1 cellular context compared by ENCODE assay signal in genomic region chr16:15055141-15056053, GRCh38.
TF ChIP-seq lines count a peak whose summit lies in the region.

No MANE protein-coding gene starts in this region.

TF ChIP-seq in H1, 55 proteins besides CTCF, POLR2A, EP300 and RAD21:
- TF ChIP-seq POLR2AphosphoS5 (IDR thresholded peaks at IDR 0.05; ENCODE audit: low read depth, low read length) = no peak
- no peak for TF ChIP-seq SP1 (IDR thresholded peaks at IDR 0.05; ENCODE audit: low read depth, low read length)
- TF ChIP-seq TAF1 (IDR thresholded peaks at IDR 0.05; ENCODE audit: low read depth, low read length) = peak; percentile 52; the same call in 1 of the 2 replicates
- TF ChIP-seq ASH2L (IDR thresholded peaks at IDR 0.05; ENCODE audit: low read length) = peak; percentile 69
- peak; percentile 78 for TF ChIP-seq PHF8 (conservative IDR thresholded peaks at IDR 0.05; ENCODE audit: low read depth, low read length)
- no peak; the same call in 1 of the 2 replicates for TF ChIP-seq MAX (IDR thresholded peaks at IDR 0.05)
- peak; percentile 91 for TF ChIP-seq KDM4A (IDR thresholded peaks at IDR 0.05; ENCODE audit: low read depth, low read length, severe bottlenecking)
- peak in 1 of 2 experiments; percentile 81; a peak in 2 of 4 replicates for TF ChIP-seq HDAC2 (IDR thresholded peaks at IDR 0.05; ENCODE audit: borderline replicate concordance in 1 of 2, low read depth in 2 of 2, low read length in 2 of 2)
- peak; percentile 97 for TF ChIP-seq KDM1A (IDR thresholded peaks at IDR 0.05; ENCODE audit: borderline replicate concordance, low read length)
- no peak for TF ChIP-seq USF2 (IDR thresholded peaks at IDR 0.05; ENCODE audit: low read length)
- no peak for TF ChIP-seq RFX5 (IDR thresholded peaks at IDR 0.05; ENCODE audit: borderline replicate concordance, low read depth, low read length)
- no peak for TF ChIP-seq CEBPB (IDR thresholded peaks at IDR 0.05; ENCODE audit: low read depth, low read length)
